7 cellular contexts compared by ENCODE assay signal in genomic region chr16:89544113-89544512, GRCh38. TPM values are rescaled to one million over a fixed set of nuclear protein-coding genes. Genes with fewer than 3 reads are reported as not detected.
"Had no signal": no experiment of that assay in that cellular context is flagged by ENCODE, and none has a peak within 500 bp of the region (broad histone marks: within the 10 kb centered on the region; RNA-seq: fewer than 3 reads in every experiment).

No MANE protein-coding gene starts in this region.

- H3K4me2 ChIP-seq: GM23338 had no signal

- H3K4me3 ChIP-seq: GM23338 had no signal

- DNase-seq: H9, HCEC 1CT had no signal

- H2AFZ ChIP-seq: GM23338 had no signal

- ATAC-seq: GM23338 had no signal

- FAIRE-seq: H1, H54, HTR-8/SVneo had no signal

RNA-seq across cellular contexts. Expression of gene CPNE7, which starts 31.4 kb away (rescaled TPM):
- polyA plus RNA-seq: IgD-negative memory B cell had no signal
